Comparison of ENCODE assay signal across 14 cellular contexts in the genomic region with DNA sequence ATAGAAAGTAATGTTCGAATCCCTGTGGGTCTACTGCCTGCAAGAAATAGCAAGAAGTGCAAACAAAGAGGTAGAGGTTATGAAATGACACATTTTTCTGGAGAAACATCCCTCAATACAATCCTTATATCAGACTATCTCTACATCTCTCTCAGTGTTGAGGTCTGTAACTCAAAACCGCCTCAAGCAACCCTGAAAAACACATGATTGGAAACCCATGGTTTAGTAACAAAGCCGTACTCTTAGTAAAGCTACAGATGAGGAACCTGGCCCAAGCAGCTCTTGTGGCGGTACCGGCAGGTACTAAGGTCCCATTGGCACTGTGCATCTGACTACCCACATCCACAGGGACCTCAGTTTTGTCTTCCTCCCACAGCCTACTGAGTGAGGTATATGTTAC. TPM values are rescaled to one million over a fixed set of nuclear protein-coding genes. Genes with fewer than 3 reads are reported as not detected.
DNase-seq lines count a peak whose midpoint lies in the region; ATAC-seq and TF ChIP-seq lines count a peak whose summit lies in the region.
"Had no signal": no experiment of that assay in that cellular context is flagged by ENCODE, and none has a peak within 500 bp of the region (broad histone marks: within the 10 kb centered on the region; RNA-seq: fewer than 3 reads in every experiment).

No MANE protein-coding gene starts in this region.

- H3K27me3 Mint-ChIP-seq in activated CD4-positive, alpha-beta T cell treated with anti-CD3 and anti-CD28 coated beads for 36 hours = no peaks in the 10 kb centered on the region
- H3K27me3 Mint-ChIP-seq in activated T-cell treated with anti-CD3 and anti-CD28 coated beads, Interleukin-2, amount 50 U/mL, for 72 hours (ENCODE audit: low read depth) = no peaks in the 10 kb centered on the region
- H3K27me3 Mint-ChIP-seq in natural killer cell treated with Interleukin-12 subunit alpha and Interleukin-12 subunit beta and Interleukin-15 and Interleukin-18, amount 100 ng/mL, for 72 hours = no peaks in the 10 kb centered on the region
- H3K27me3 Mint-ChIP-seq in progenitor cell of endocrine pancreas = no peaks in the 10 kb centered on the region
- H3K27me3 Mint-ChIP-seq: type B pancreatic cell had no signal

- H3K9me3 Mint-ChIP-seq in activated CD4-positive, alpha-beta T cell treated with anti-CD3 and anti-CD28 coated beads for 36 hours (ENCODE audit: low read depth) = peaks cover 3% of the 10 kb centered on the region
- peaks cover 2% of the 10 kb centered on the region in 2 donors for H3K9me3 Mint-ChIP-seq in activated T-cell treated with anti-CD3 and anti-CD28 coated beads, Interleukin-2, amount 50 U/mL, for 72 hours
- no peaks in the 10 kb centered on the region for H3K9me3 Mint-ChIP-seq in natural killer cell treated with Interleukin-12 subunit alpha and Interleukin-12 subunit beta and Interleukin-15 and Interleukin-18, amount 100 ng/mL, for 72 hours
- H3K9me3 Mint-ChIP-seq in progenitor cell of endocrine pancreas (ENCODE audit: low read depth) = peaks cover 4% of the 10 kb centered on the region

- peaks cover 64% of the 10 kb centered on the region for H3K36me3 Mint-ChIP-seq in activated CD4-positive, alpha-beta T cell treated with anti-CD3 and anti-CD28 coated beads for 36 hours (ENCODE audit: low read depth)
- H3K36me3 Mint-ChIP-seq in activated T-cell treated with anti-CD3 and anti-CD28 coated beads, Interleukin-2, amount 50 U/mL, for 72 hours (ENCODE audit: insufficient read depth in 2 of 2) = peaks cover 16 to 37% of the 10 kb centered on the region in 2 donors
- H3K36me3 Mint-ChIP-seq in natural killer cell treated with Interleukin-12 subunit alpha and Interleukin-12 subunit beta and Interleukin-15 and Interleukin-18, amount 100 ng/mL, for 72 hours = peaks cover 27% of the 10 kb centered on the region
- H3K36me3 Mint-ChIP-seq in progenitor cell of endocrine pancreas (ENCODE audit: insufficient read depth) = peaks cover 30% of the 10 kb centered on the region

- H3K27ac Mint-ChIP-seq in activated CD4-positive, alpha-beta T cell treated with anti-CD3 and anti-CD28 coated beads for 36 hours = peak overlapping the region; percentile 88
- peak overlapping the region; percentile 82 for H3K27ac Mint-ChIP-seq in activated T-cell treated with anti-CD3 and anti-CD28 coated beads, Interleukin-2, amount 50 U/mL, for 72 hours
- peak overlapping the region; percentile 17 to 82 for H3K27ac Mint-ChIP-seq in natural killer cell treated with Interleukin-12 subunit alpha and Interleukin-12 subunit beta and Interleukin-15 and Interleukin-18, amount 100 ng/mL, for 72 hours
- H3K27ac Mint-ChIP-seq in progenitor cell of endocrine pancreas = no peak overlapping the region
- H3K27ac Mint-ChIP-seq: HFFc6, nephron progenitor cell, type B pancreatic cell had no signal

- TF ChIP-seq CTCF in progenitor cell of endocrine pancreas (IDR thresholded peaks at IDR 0.05; ENCODE audit: unreplicated experiment) = no peak

- CTCF ChIA-PET in activated CD4-positive, alpha-beta T cell treated with anti-CD3 and anti-CD28 coated beads for 36 hours (lab: Charles Lee) = interaction anchor here (0.6 to 2.0 kb wide), 12 partner anchors 12 to 371 kb away, joined by 3 to 7 read pairs (median 4); no protein-coding TSS in a partner anchor

- POLR2A ChIA-PET in activated CD4-positive, alpha-beta T cell treated with anti-CD3 and anti-CD28 coated beads for 36 hours (lab: Charles Lee) = interaction anchor here (0.6 to 1.8 kb wide), 5 partner anchors 54 to 314 kb away, joined by 3 to 9 read pairs (median 4); partner anchors contain the start of genes CENPU and IRF2

- H3K4me1 Mint-ChIP-seq in activated CD4-positive, alpha-beta T cell treated with anti-CD3 and anti-CD28 coated beads for 36 hours = peaks cover 70% of the 10 kb centered on the region
- peaks cover 90% of the 10 kb centered on the region for H3K4me1 Mint-ChIP-seq in activated T-cell treated with anti-CD3 and anti-CD28 coated beads, Interleukin-2, amount 50 U/mL, for 72 hours (ENCODE audit: low read depth)
- H3K4me1 Mint-ChIP-seq in natural killer cell treated with Interleukin-12 subunit alpha and Interleukin-12 subunit beta and Interleukin-15 and Interleukin-18, amount 100 ng/mL, for 72 hours (ENCODE audit: low read depth in 2 of 2) = peaks cover 59 to 60% of the 10 kb centered on the region in 2 donors
- no peaks in the 10 kb centered on the region for H3K4me1 Mint-ChIP-seq in progenitor cell of endocrine pancreas (ENCODE audit: low read depth)
- H3K4me1 Mint-ChIP-seq: nephron progenitor cell had no signal

- ATAC-seq in activated CD4-positive, alpha-beta T cell treated with anti-CD3 and anti-CD28 coated beads for 36 hours = peak; percentile 47
- ATAC-seq in GM21447 (IDR thresholded peaks at IDR 0.05; ENCODE audit: unreplicated experiment) (peak; percentile 4), HG02885 (IDR thresholded peaks at IDR 0.05; ENCODE audit: poor library complexity, unreplicated experiment) (no peak)
- ATAC-seq in activated T-cell treated with anti-CD3 and anti-CD28 coated beads, Interleukin-2, amount 50 U/mL, for 72 hours (replicated peaks in 1 of 2) = peak; percentile 64 to 68
- ATAC-seq in natural killer cell treated with Interleukin-12 subunit alpha and Interleukin-12 subunit beta and Interleukin-15 and Interleukin-18, amount 100 ng/mL, for 72 hours = peak in 1 of 2 donors; percentile 29
- ATAC-seq: body of pancreas had no signal

- peak overlapping the region; percentile 55 for H3K4me3 Mint-ChIP-seq in activated CD4-positive, alpha-beta T cell treated with anti-CD3 and anti-CD28 coated beads for 36 hours
- peak overlapping the region; percentile 78 to 82 for H3K4me3 Mint-ChIP-seq in activated T-cell treated with anti-CD3 and anti-CD28 coated beads, Interleukin-2, amount 50 U/mL, for 72 hours
- H3K4me3 Mint-ChIP-seq in natural killer cell treated with Interleukin-12 subunit alpha and Interleukin-12 subunit beta and Interleukin-15 and Interleukin-18, amount 100 ng/mL, for 72 hours = peak overlapping the region; percentile 68
- H3K4me3 Mint-ChIP-seq in progenitor cell of endocrine pancreas (ENCODE audit: low read depth) = no peak overlapping the region
- H3K4me3 Mint-ChIP-seq: HFFc6, nephron progenitor cell, type B pancreatic cell had no signal

- intact Hi-C loops in activated CD4-positive, alpha-beta T cell treated with anti-CD3 and anti-CD28 coated beads for 36 hours (cut with DNase I, micrococcal nuclease) = loop anchor here (1.0 to 5.0 kb wide), 5 partner anchors 37 to 229 kb away; partner anchors contain the start of genes CASP3 (in 2 of the 2) and PRIMPOL (in 2 of the 2)

- peak; percentile 44 for DNase-seq in activated CD4-positive, alpha-beta T cell treated with anti-CD3 and anti-CD28 coated beads for 36 hours
- no peak for DNase-seq in activated CD4-positive, alpha-beta T cell treated with anti-CD3 and anti-CD28 coated beads for 1 hour
- DNase-seq in activated T-cell treated with anti-CD3 and anti-CD28 coated beads, Interleukin-2, amount 50 U/mL, for 72 hours = peak; percentile 31 to 48
- DNase-seq in natural killer cell treated with Interleukin-12 subunit alpha and Interleukin-12 subunit beta and Interleukin-15 and Interleukin-18, amount 100 ng/mL, for 72 hours (ENCODE audit: low spot score) = no peak
- DNase-seq in progenitor cell of endocrine pancreas (ENCODE audit: low spot score, unreplicated experiment) (no peak), HuH-7.5 (ENCODE audit: low spot score) (no peak)
- DNase-seq: body of pancreas, HFFc6, Kasumi-1, NCI-H2107, nephron progenitor cell had no signal

RNA-seq across cellular contexts. Expression of gene IRF2, which starts 53.9 kb away (rescaled TPM):
- total RNA-seq in activated CD4-positive, alpha-beta T cell treated with anti-CD3 and anti-CD28 coated beads for 36 hours = 10 to 100 TPM; 50.1 to 68.9 TPM
- 10 to 100 TPM; 70.3 TPM for total RNA-seq in activated T-cell treated with anti-CD3 and anti-CD28 coated beads, Interleukin-2, amount 50 U/mL, for 72 hours
- 10 to 100 TPM; 55.2 to 67.8 TPM for total RNA-seq in natural killer cell treated with Interleukin-12 subunit alpha and Interleukin-12 subunit beta and Interleukin-15 and Interleukin-18, amount 100 ng/mL, for 72 hours
- 14.3 and 19.1 TPM in 2 replicates for total RNA-seq in progenitor cell of endocrine pancreas

Comparison
In these comparisons a context has a peak if more than half of its experiments do, and no peak if none do; other contexts are left out.
1. DNase-seq: peak in activated CD4-positive, alpha-beta T cell treated with anti-CD3 and anti-CD28 coated beads for 36 hours (single experiment) and activated T-cell treated with anti-CD3 and anti-CD28 coated beads, Interleukin-2, amount 50 U/mL, for 72 hours (2 of 2); none in activated CD4-positive, alpha-beta T cell treated with anti-CD3 and anti-CD28 coated beads for 1 hour (single experiment), natural killer cell treated with Interleukin-12 subunit alpha and Interleukin-12 subunit beta and Interleukin-15 and Interleukin-18, amount 100 ng/mL, for 72 hours (single experiment), progenitor cell of endocrine pancreas (single experiment) and HuH-7.5 (single experiment).